In the genomic region with DNA sequence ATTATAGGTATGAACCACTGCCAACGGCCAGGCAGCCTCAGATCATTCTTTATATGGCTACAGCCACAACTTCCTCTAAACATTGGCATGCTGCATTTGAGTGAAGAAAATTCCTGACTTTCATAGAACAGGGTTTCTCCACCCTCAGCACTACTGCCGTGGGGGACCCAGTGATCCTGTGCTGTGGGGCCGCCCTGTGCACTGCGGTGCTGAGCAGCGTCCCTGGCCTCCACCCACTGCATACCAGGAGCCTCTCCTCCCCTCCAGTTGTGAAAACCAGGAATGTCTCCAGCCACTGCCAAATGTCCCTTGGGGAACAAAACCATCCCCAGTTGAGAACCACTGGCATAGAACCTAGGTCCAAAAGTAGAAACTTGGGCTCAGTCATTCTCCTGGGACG, we compare ENCODE assay signal across 24 cellular contexts. TPM values are rescaled to one million over a fixed set of nuclear protein-coding genes. Genes with fewer than 3 reads are reported as not detected.
"Had no signal": no experiment of that assay in that cellular context is flagged by ENCODE, and none has a peak within 500 bp of the region (broad histone marks: within the 10 kb centered on the region; RNA-seq: fewer than 3 reads in every experiment).

No MANE protein-coding gene starts in this region.

- DNase-seq: effector memory CD4-positive, alpha-beta T cell; glutamatergic neuron; kidney glomerular epithelial cell; mesendoderm; psoas muscle; retina; stimulated activated CD4-positive, alpha-beta T cell treated with anti-CD3 and anti-CD28 coated beads, Interleukin-12 subunit alpha, Interleukin-12 subunit beta, amount 100 ng/mL, for 4 hours; stimulated activated naive CD4-positive, alpha-beta T cell; stomach; substantia nigra; trophoblast cell had no signal

- H3K9me3 ChIP-seq: esophagus muscularis mucosa, gastroesophageal sphincter, psoas muscle, right lobe of liver, stomach, thoracic aorta had no signal

- H3K9me3 Mint-ChIP-seq: central memory CD8-positive, alpha-beta T cell; natural killer cell treated with Interleukin-12 subunit alpha and Interleukin-12 subunit beta and Interleukin-15 and Interleukin-18, amount 100 ng/mL, for 72 hours had no signal

- H3K36me3 ChIP-seq: esophagus muscularis mucosa, gastroesophageal sphincter, right lobe of liver, stomach, thoracic aorta had no signal

- H3K27ac Mint-ChIP-seq: natural killer cell treated with Interleukin-12 subunit alpha and Interleukin-12 subunit beta and Interleukin-15 and Interleukin-18, amount 100 ng/mL, for 72 hours had no signal

- H3K27ac ChIP-seq: epithelial cell of prostate, esophagus muscularis mucosa, gastroesophageal sphincter, psoas muscle, right lobe of liver, skin epidermis, stomach, thoracic aorta had no signal

- H3K36me3 Mint-ChIP-seq: natural killer cell treated with Interleukin-12 subunit alpha and Interleukin-12 subunit beta and Interleukin-15 and Interleukin-18, amount 100 ng/mL, for 72 hours had no signal

- H3K4me3 ChIP-seq: esophagus muscularis mucosa, gastroesophageal sphincter, psoas muscle, right lobe of liver, skin epidermis, stomach, thoracic aorta had no signal

- ATAC-seq: gastroesophageal sphincter; natural killer cell treated with Interleukin-12 subunit alpha and Interleukin-12 subunit beta and Interleukin-15 and Interleukin-18, amount 100 ng/mL, for 72 hours; psoas muscle; right lobe of liver had no signal

- H3K4me3 Mint-ChIP-seq: central memory CD8-positive, alpha-beta T cell; natural killer cell treated with Interleukin-12 subunit alpha and Interleukin-12 subunit beta and Interleukin-15 and Interleukin-18, amount 100 ng/mL, for 72 hours had no signal

RNA-seq across cellular contexts. Expression of a gene that starts 15.8 kb away (rescaled TPM):
- total RNA-seq: esophagus muscularis mucosa; fibroblast of villous mesenchyme; gastroesophageal sphincter; liver; lung microvascular endothelial cell; mononuclear cell; natural killer cell treated with Interleukin-12 subunit alpha and Interleukin-12 subunit beta and Interleukin-15 and Interleukin-18, amount 100 ng/mL, for 72 hours; osteoblast; psoas muscle; thoracic aorta had no signal
